Comparison of ENCODE assay signal across 1 cellular context in the genomic region with DNA sequence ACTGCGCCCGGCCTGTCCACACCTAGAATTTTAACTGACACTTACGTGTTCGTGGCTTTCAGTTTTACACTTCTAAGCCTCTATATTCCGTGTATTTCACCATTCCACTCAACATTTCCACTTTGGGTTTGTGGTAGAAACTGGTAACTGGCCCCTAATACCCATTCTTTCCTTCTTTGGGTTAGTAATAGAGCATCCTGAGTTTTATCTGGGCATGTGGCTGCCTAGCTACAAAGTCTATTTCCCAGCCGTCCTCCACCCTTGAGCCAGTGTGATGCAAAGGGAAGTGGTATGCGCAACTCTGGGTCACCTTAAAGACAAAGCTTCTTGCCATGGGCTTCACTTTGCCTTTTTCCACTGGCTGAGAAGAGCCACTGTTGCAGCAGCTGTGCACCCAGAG.
A peak's percentile ranks its signal among the peaks of the same experiment; 100 is the strongest.
TF ChIP-seq lines count a peak whose summit lies in the region.

No MANE protein-coding gene starts in this region.

TF ChIP-seq in GM12878, 131 proteins besides CTCF, POLR2A, EP300 and RAD21 (continued from another document):
- TF ChIP-seq, protein P1, sequence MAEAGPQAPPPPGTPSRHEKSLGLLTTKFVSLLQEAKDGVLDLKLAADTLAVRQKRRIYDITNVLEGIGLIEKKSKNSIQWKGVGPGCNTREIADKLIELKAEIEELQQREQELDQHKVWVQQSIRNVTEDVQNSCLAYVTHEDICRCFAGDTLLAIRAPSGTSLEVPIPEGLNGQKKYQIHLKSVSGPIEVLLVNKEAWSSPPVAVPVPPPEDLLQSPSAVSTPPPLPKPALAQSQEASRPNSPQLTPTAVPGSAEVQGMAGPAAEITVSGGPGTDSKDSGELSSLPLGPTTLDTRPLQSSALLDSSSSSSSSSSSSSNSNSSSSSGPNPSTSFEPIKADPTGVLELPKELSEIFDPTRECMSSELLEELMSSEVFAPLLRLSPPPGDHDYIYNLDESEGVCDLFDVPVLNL (IDR thresholded peaks at IDR 0.05; ENCODE audit: low read depth, low read length): no peak
- TF ChIP-seq, protein P2, sequence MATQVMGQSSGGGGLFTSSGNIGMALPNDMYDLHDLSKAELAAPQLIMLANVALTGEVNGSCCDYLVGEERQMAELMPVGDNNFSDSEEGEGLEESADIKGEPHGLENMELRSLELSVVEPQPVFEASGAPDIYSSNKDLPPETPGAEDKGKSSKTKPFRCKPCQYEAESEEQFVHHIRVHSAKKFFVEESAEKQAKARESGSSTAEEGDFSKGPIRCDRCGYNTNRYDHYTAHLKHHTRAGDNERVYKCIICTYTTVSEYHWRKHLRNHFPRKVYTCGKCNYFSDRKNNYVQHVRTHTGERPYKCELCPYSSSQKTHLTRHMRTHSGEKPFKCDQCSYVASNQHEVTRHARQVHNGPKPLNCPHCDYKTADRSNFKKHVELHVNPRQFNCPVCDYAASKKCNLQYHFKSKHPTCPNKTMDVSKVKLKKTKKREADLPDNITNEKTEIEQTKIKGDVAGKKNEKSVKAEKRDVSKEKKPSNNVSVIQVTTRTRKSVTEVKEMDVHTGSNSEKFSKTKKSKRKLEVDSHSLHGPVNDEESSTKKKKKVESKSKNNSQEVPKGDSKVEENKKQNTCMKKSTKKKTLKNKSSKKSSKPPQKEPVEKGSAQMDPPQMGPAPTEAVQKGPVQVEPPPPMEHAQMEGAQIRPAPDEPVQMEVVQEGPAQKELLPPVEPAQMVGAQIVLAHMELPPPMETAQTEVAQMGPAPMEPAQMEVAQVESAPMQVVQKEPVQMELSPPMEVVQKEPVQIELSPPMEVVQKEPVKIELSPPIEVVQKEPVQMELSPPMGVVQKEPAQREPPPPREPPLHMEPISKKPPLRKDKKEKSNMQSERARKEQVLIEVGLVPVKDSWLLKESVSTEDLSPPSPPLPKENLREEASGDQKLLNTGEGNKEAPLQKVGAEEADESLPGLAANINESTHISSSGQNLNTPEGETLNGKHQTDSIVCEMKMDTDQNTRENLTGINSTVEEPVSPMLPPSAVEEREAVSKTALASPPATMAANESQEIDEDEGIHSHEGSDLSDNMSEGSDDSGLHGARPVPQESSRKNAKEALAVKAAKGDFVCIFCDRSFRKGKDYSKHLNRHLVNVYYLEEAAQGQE (IDR thresholded peaks at IDR 0.05; ENCODE audit: low read depth, low read length): no peak
- TF ChIP-seq POU2F2 (IDR thresholded peaks at IDR 0.05; ENCODE audit: borderline replicate concordance, low read depth, low read length): no peak
- TF ChIP-seq, protein P3, sequence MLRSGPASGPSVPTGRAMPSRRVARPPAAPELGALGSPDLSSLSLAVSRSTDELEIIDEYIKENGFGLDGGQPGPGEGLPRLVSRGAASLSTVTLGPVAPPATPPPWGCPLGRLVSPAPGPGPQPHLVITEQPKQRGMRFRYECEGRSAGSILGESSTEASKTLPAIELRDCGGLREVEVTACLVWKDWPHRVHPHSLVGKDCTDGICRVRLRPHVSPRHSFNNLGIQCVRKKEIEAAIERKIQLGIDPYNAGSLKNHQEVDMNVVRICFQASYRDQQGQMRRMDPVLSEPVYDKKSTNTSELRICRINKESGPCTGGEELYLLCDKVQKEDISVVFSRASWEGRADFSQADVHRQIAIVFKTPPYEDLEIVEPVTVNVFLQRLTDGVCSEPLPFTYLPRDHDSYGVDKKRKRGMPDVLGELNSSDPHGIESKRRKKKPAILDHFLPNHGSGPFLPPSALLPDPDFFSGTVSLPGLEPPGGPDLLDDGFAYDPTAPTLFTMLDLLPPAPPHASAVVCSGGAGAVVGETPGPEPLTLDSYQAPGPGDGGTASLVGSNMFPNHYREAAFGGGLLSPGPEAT (IDR thresholded peaks at IDR 0.05; ENCODE audit: low read depth): peak; percentile 14; the same call in 1 of the 2 replicates
- no peak for TF ChIP-seq BACH1 (IDR thresholded peaks at IDR 0.05; ENCODE audit: borderline replicate concordance)
